In genomic region chr2:95017308-95017630, GRCh38 we compare ENCODE assay signal across 19 cellular contexts. TPM values are rescaled to one million over a fixed set of nuclear protein-coding genes. Genes with fewer than 3 reads are reported as not detected.
A peak's percentile ranks its signal among the peaks of the same experiment; 100 is the strongest.
DNase-seq lines count a peak whose midpoint lies in the region; ATAC-seq and TF ChIP-seq lines count a peak whose summit lies in the region.
"Had no signal": no experiment of that assay in that cellular context is flagged by ENCODE, and none has a peak within 500 bp of the region (broad histone marks: within the 10 kb centered on the region; RNA-seq: fewer than 3 reads in every experiment).

No MANE protein-coding gene starts in this region.

- no peaks in the 10 kb centered on the region for H3K9me3 Mint-ChIP-seq in stimulated activated naive CD8-positive, alpha-beta T cell treated with anti-CD3 and anti-CD28 coated beads, Interleukin-15, amount 100 ng/mL, for 72 hours
- no peaks in the 10 kb centered on the region for H3K9me3 Mint-ChIP-seq in nephron progenitor cell

- no peak for ATAC-seq in stimulated activated naive CD8-positive, alpha-beta T cell treated with anti-CD3 and anti-CD28 coated beads, Interleukin-15, amount 100 ng/mL, for 72 hours
- no peak for ATAC-seq in stimulated activated naive CD8-positive, alpha-beta T cell treated with anti-CD3 and anti-CD28 coated beads, Interleukin-15, Interleukin-2, amounts not matched to agents 100 U/mL and 50 U/mL, for 24 hours
- ATAC-seq in GM21717 (IDR thresholded peaks at IDR 0.05; ENCODE audit: unreplicated experiment) = no peak
- ATAC-seq: PC-3 had no signal

- no peak overlapping the region for H3K4me3 ChIP-seq in dorsolateral prefrontal cortex
- H3K4me3 ChIP-seq: MG63 had no signal

- no peaks in the 10 kb centered on the region for H3K27me3 Mint-ChIP-seq in stimulated activated naive CD8-positive, alpha-beta T cell treated with anti-CD3 and anti-CD28 coated beads, Interleukin-15, amount 100 ng/mL, for 72 hours
- peaks cover 36% of the 10 kb centered on the region for H3K27me3 Mint-ChIP-seq in nephron progenitor cell (ENCODE audit: low read depth, poor library complexity)

- no peak overlapping the region for H3K4me3 Mint-ChIP-seq in stimulated activated naive CD8-positive, alpha-beta T cell treated with anti-CD3 and anti-CD28 coated beads, Interleukin-15, amount 100 ng/mL, for 72 hours
- no peak overlapping the region for H3K4me3 Mint-ChIP-seq in nephron progenitor cell

- peak overlapping the region; percentile 6 to 9 for H3K27ac Mint-ChIP-seq in stimulated activated naive CD8-positive, alpha-beta T cell treated with anti-CD3 and anti-CD28 coated beads, Interleukin-15, amount 100 ng/mL, for 72 hours
- H3K27ac Mint-ChIP-seq in nephron progenitor cell = peak overlapping the region; percentile 53

- H3K27me3 ChIP-seq in dorsolateral prefrontal cortex = peaks cover 0 to 3% (median 0%) of the 10 kb centered on the region in 45 donors
- H3K27me3 ChIP-seq: MG63 had no signal

- peak overlapping the region in 55 of 59 donors; percentile 7 to 100 (median 63) for H3K27ac ChIP-seq in dorsolateral prefrontal cortex
- H3K27ac ChIP-seq: C4-2B had no signal

- H3K36me3 Mint-ChIP-seq in nephron progenitor cell (ENCODE audit: low read depth) = no peaks in the 10 kb centered on the region

- TF ChIP-seq CTCF in dorsolateral prefrontal cortex (IDR thresholded peaks at IDR 0.05 in 54 of 56, conservative IDR thresholded peaks at IDR 0.05 in 2 of 56; ENCODE audit: low read depth in 1 of 56, partially characterized antibody in 56 of 56) (no peak), nephron progenitor cell (IDR thresholded peaks at IDR 0.05) (no peak)

- H3K4me1 Mint-ChIP-seq in stimulated activated naive CD8-positive, alpha-beta T cell treated with anti-CD3 and anti-CD28 coated beads, Interleukin-15, amount 100 ng/mL, for 72 hours = peaks cover 60% of the 10 kb centered on the region
- peaks cover 50% of the 10 kb centered on the region for H3K4me1 Mint-ChIP-seq in nephron progenitor cell

- DNase-seq in stimulated activated naive CD8-positive, alpha-beta T cell treated with anti-CD3 and anti-CD28 coated beads, Interleukin-15, amount 100 ng/mL, for 72 hours = no peak
- no peak for DNase-seq in stimulated activated naive CD8-positive, alpha-beta T cell treated with anti-CD3 and anti-CD28 coated beads, Interleukin-15, Interleukin-2, amounts not matched to agents 100 U/mL and 50 U/mL, for 24 hours
- DNase-seq in dorsolateral prefrontal cortex (no peak), nephron progenitor cell (no peak), COLO668 (lab: John Stamatoyannopoulos, UW; ENCODE audit: unreplicated experiment) (no peak), AG08396 (ENCODE audit: low spot score) (no peak)
- DNase-seq: DMS53, H7, Karpas-422, MG63, NCI-H1092, NCI-H1694, NCI-H2107, NCI-H748 treated with DMSO at 0.1 percent for 48 hours had no signal

- intact Hi-C loops in dorsolateral prefrontal cortex (cut with DNase I) = no loop called here

RNA-seq across cellular contexts. Expression of gene MAL, which starts 8.2 kb away (rescaled TPM):
- total RNA-seq in dorsolateral prefrontal cortex = 100 to 1,000 TPM in 74 of 120 experiments, 10 to 100 TPM in 46; 24.0 to 522 (median 118) TPM
- total RNA-seq: A673, HT-29 had no signal
